Comparison of ENCODE assay signal across 16 cellular contexts in genomic region chr15:89785064-89785770, GRCh38. TPM values are rescaled to one million over a fixed set of nuclear protein-coding genes. Genes with fewer than 3 reads are reported as not detected.
DNase-seq lines count a peak whose midpoint lies in the region; ATAC-seq and TF ChIP-seq lines count a peak whose summit lies in the region.
"Had no signal": no experiment of that assay in that cellular context is flagged by ENCODE, and none has a peak within 500 bp of the region (broad histone marks: within the 10 kb centered on the region; RNA-seq: fewer than 3 reads in every experiment).

No MANE protein-coding gene starts in this region.

- no peaks in the 10 kb centered on the region for H3K36me3 ChIP-seq in mucosa of descending colon (ENCODE audit: low read depth)

- H3K4me1 ChIP-seq in mucosa of descending colon (ENCODE audit: low read depth): peaks cover 30% of the 10 kb centered on the region

- H3K27ac Mint-ChIP-seq in dendritic cell treated with granulocyte-macrophage colony-stimulating factor and Interleukin-4, amounts not matched to agents 40 ng/mL and 50 ng/mL, for 4 days: peak overlapping the region; percentile 85
- H3K27ac Mint-ChIP-seq in activated CD4-positive, alpha-beta T cell treated with anti-CD3 and anti-CD28 coated beads for 36 hours: no peak overlapping the region
- H3K27ac Mint-ChIP-seq: effector memory CD8-positive, alpha-beta T cell; progenitor cell of endocrine pancreas; T-helper 1 cell treated with Interleukin-12 subunit alpha and Interleukin-12 subunit beta and Interleukin-4 antibody, amounts not matched to agents 30 μg/mL and 1 μg/mL, for 36 hours had no signal

- ATAC-seq in mucosa of descending colon (peak; percentile 86), GM18867 (IDR thresholded peaks at IDR 0.05; ENCODE audit: unreplicated experiment) (no peak), GM18520 (IDR thresholded peaks at IDR 0.05; ENCODE audit: unreplicated experiment) (no peak)
- no peak for ATAC-seq in activated CD4-positive, alpha-beta T cell treated with anti-CD3 and anti-CD28 coated beads for 36 hours
- ATAC-seq: effector memory CD8-positive, alpha-beta T cell had no signal

- CTCF ChIA-PET in activated CD4-positive, alpha-beta T cell treated with anti-CD3 and anti-CD28 coated beads for 36 hours (lab: Charles Lee): interaction anchor here (0.5 kb wide), 1 partner anchor 17 kb away, joined by 4 read pairs; no protein-coding TSS in a partner anchor

- intact Hi-C loops in dendritic cell treated with granulocyte-macrophage colony-stimulating factor and Interleukin-4, amounts not matched to agents 40 ng/mL and 50 ng/mL, for 4 days (cut with micrococcal nuclease): no loop called here
- intact Hi-C loops in mucosa of descending colon (cut with DNase I, micrococcal nuclease): loop anchor here in 1 of 2 donors (10.0 kb wide), 1 partner anchor 70 kb away; no protein-coding TSS in a partner anchor
- intact Hi-C loops in activated CD4-positive, alpha-beta T cell treated with anti-CD3 and anti-CD28 coated beads for 36 hours (cut with DNase I, micrococcal nuclease): no loop called here

- peaks cover 66% of the 10 kb centered on the region for H3K36me3 Mint-ChIP-seq in dendritic cell treated with granulocyte-macrophage colony-stimulating factor and Interleukin-4, amounts not matched to agents 40 ng/mL and 50 ng/mL, for 4 days (ENCODE audit: low read depth)
- no peaks in the 10 kb centered on the region for H3K36me3 Mint-ChIP-seq in activated CD4-positive, alpha-beta T cell treated with anti-CD3 and anti-CD28 coated beads for 36 hours (ENCODE audit: low read depth)

- H3K27me3 Mint-ChIP-seq in dendritic cell treated with granulocyte-macrophage colony-stimulating factor and Interleukin-4, amounts not matched to agents 40 ng/mL and 50 ng/mL, for 4 days: no peaks in the 10 kb centered on the region
- peaks cover 5% of the 10 kb centered on the region for H3K27me3 Mint-ChIP-seq in activated CD4-positive, alpha-beta T cell treated with anti-CD3 and anti-CD28 coated beads for 36 hours

- POLR2A ChIA-PET in activated CD4-positive, alpha-beta T cell treated with anti-CD3 and anti-CD28 coated beads for 36 hours (lab: Charles Lee): no interaction called here

- DNase-seq in HuH-7.5 (ENCODE audit: low spot score): peak; percentile 99
- DNase-seq in mucosa of descending colon: peak; percentile 85 to 89 (median 86)
- DNase-seq in activated CD4-positive, alpha-beta T cell treated with anti-CD3 and anti-CD28 coated beads for 36 hours: no peak
- DNase-seq in hypothalamus (lab: John Stamatoyannopoulos, UW): no peak
- DNase-seq: activated CD8-positive, alpha-beta memory T cell treated with anti-CD3 and anti-CD28 coated beads, Interleukin-2, amount 50 U/mL, for 48 hours; activated naive CD4-positive, alpha-beta T cell treated with Interleukin-2 at 50 U/mL for 16 hours; COR-L47; effector memory CD8-positive, alpha-beta T cell; NCI-H524 treated with DMSO at 0.1 percent for 48 hours; stimulated activated CD4-positive, alpha-beta T cell treated with anti-CD3 and anti-CD28 coated beads, Interleukin-15, amount 100 ng/mL, for 24 hours had no signal

- no peak overlapping the region for H3K4me3 Mint-ChIP-seq in dendritic cell treated with granulocyte-macrophage colony-stimulating factor and Interleukin-4, amounts not matched to agents 40 ng/mL and 50 ng/mL, for 4 days
- H3K4me3 Mint-ChIP-seq in activated CD4-positive, alpha-beta T cell treated with anti-CD3 and anti-CD28 coated beads for 36 hours: no peak overlapping the region
- H3K4me3 Mint-ChIP-seq: effector memory CD8-positive, alpha-beta T cell; T-helper 1 cell treated with Interleukin-12 subunit alpha and Interleukin-12 subunit beta and Interleukin-4 antibody, amounts not matched to agents 30 μg/mL and 1 μg/mL, for 36 hours had no signal

- TF ChIP-seq CTCF in 22Rv1 (IDR thresholded peaks at IDR 0.05): no peak
- no peak for TF ChIP-seq CTCF in mucosa of descending colon (IDR thresholded peaks at IDR 0.05)

- peak overlapping the region; percentile 48 for H3K27ac ChIP-seq in 22Rv1

- no peaks in the 10 kb centered on the region for H3K9me3 Mint-ChIP-seq in dendritic cell treated with granulocyte-macrophage colony-stimulating factor and Interleukin-4, amounts not matched to agents 40 ng/mL and 50 ng/mL, for 4 days
- peaks cover 6% of the 10 kb centered on the region for H3K9me3 Mint-ChIP-seq in activated CD4-positive, alpha-beta T cell treated with anti-CD3 and anti-CD28 coated beads for 36 hours (ENCODE audit: low read depth)

- peaks cover 57% of the 10 kb centered on the region for H3K4me1 Mint-ChIP-seq in dendritic cell treated with granulocyte-macrophage colony-stimulating factor and Interleukin-4, amounts not matched to agents 40 ng/mL and 50 ng/mL, for 4 days (ENCODE audit: low read depth)
- peaks cover 15% of the 10 kb centered on the region for H3K4me1 Mint-ChIP-seq in activated CD4-positive, alpha-beta T cell treated with anti-CD3 and anti-CD28 coated beads for 36 hours

- no peaks in the 10 kb centered on the region for H3K9me3 ChIP-seq in mucosa of descending colon

- H3K4me3 ChIP-seq in mucosa of descending colon: no peak overlapping the region

RNA-seq across cellular contexts. Expression of gene MESP2, which starts 9.1 kb away (rescaled TPM):
- 1 to 10 TPM in 2 of 3 donors, under 1 TPM in 1; 0.79 to 4.7 (median 1.2) TPM for total RNA-seq in mucosa of descending colon
- under 1 TPM; 0.14 to 0.30 TPM for total RNA-seq in activated CD4-positive, alpha-beta T cell treated with anti-CD3 and anti-CD28 coated beads for 36 hours
- total RNA-seq: progenitor cell of endocrine pancreas had no signal

RNA-seq across cellular contexts. Expression of gene ANPEP, which starts 29.4 kb away (rescaled TPM):
- total RNA-seq in mucosa of descending colon: 1,000 to 10,000 TPM in 1 of 3 donors, 100 to 1,000 TPM in 2; 270 to 1,014 (median 289) TPM
- under 1 TPM; 0.09 to 0.12 TPM for total RNA-seq in activated CD4-positive, alpha-beta T cell treated with anti-CD3 and anti-CD28 coated beads for 36 hours

RNA-seq across cellular contexts. Expression of gene MESP1, which starts 34.2 kb away (rescaled TPM):
- total RNA-seq in mucosa of descending colon: 10 to 100 TPM in 1 of 3 donors, 1 to 10 TPM in 2; 4.6 to 10.2 (median 8.5) TPM
- total RNA-seq in activated CD4-positive, alpha-beta T cell treated with anti-CD3 and anti-CD28 coated beads for 36 hours: 1 to 10 TPM; 2.9 to 4.6 TPM

Comparison
In these comparisons a context has a peak if more than half of its experiments do, and no peak if none do; other contexts are left out.
1. DNase-seq: peak in HuH-7.5 (single experiment) and mucosa of descending colon (3 of 3); none in activated CD4-positive, alpha-beta T cell treated with anti-CD3 and anti-CD28 coated beads for 36 hours (single experiment) and hypothalamus (0 of 51).
2. RNA of gene ANPEP, which starts 29.4 kb away (total RNA-seq): 270 to 1,014 TPM in mucosa of descending colon; 0.09 to 0.12 TPM in activated CD4-positive, alpha-beta T cell treated with anti-CD3 and anti-CD28 coated beads for 36 hours; every median in the first group is over 100 times any median in the second.